18 cellular contexts compared by ENCODE assay signal in genomic region chr12:42732908-42733411, GRCh38.
"Had no signal": no experiment of that assay in that cellular context is flagged by ENCODE, and none has a peak within 500 bp of the region (broad histone marks: within the 10 kb centered on the region; RNA-seq: fewer than 3 reads in every experiment).

No MANE protein-coding gene starts in this region.

- H3K36me3 Mint-ChIP-seq: activated naive CD4-positive, alpha-beta T cell treated with anti-CD3 and anti-CD28 coated beads, Interleukin-2, amount 50 U/mL, for 72 hours; naive thymus-derived CD4-positive, alpha-beta T cell had no signal

- H3K27me3 Mint-ChIP-seq: activated B cell treated with CpG ODN at 0.5 μM for 24 hours; activated CD4-positive, alpha-beta T cell treated with anti-CD3 and anti-CD28 coated beads for 36 hours; activated T-cell treated with anti-CD3 and anti-CD28 coated beads, Interleukin-2, amount 50 U/mL, for 24 hours; activated T-helper 17 cell treated with anti-CD3 and anti-CD28 coated beads, Interleukin-2, amount 50 U/mL, for 72 hours; progenitor cell of endocrine pancreas; T-helper 17 cell had no signal

- H3K4me1 Mint-ChIP-seq: activated B cell treated with CpG ODN at 0.5 μM for 24 hours; activated CD4-positive, alpha-beta T cell treated with anti-CD3 and anti-CD28 coated beads for 36 hours; activated T-helper 17 cell treated with anti-CD3 and anti-CD28 coated beads, Interleukin-2, amount 50 U/mL, for 72 hours; naive thymus-derived CD4-positive, alpha-beta T cell; T-helper 17 cell had no signal

- H3K27ac Mint-ChIP-seq: activated B cell treated with CpG ODN at 0.5 μM for 24 hours; activated CD4-positive, alpha-beta T cell treated with anti-CD3 and anti-CD28 coated beads for 36 hours; activated naive CD4-positive, alpha-beta T cell treated with anti-CD3 and anti-CD28 coated beads, Interleukin-2, amount 50 U/mL, for 72 hours; activated T-cell treated with anti-CD3 and anti-CD28 coated beads, Interleukin-2, amount 50 U/mL, for 24 hours; activated T-helper 17 cell treated with anti-CD3 and anti-CD28 coated beads, Interleukin-2, amount 50 U/mL, for 72 hours; naive thymus-derived CD4-positive, alpha-beta T cell; progenitor cell of endocrine pancreas; T-helper 17 cell had no signal

- DNase-seq: activated B cell treated with CpG ODN at 0.5 μM for 24 hours; activated CD4-positive, alpha-beta T cell treated with anti-CD3 and anti-CD28 coated beads for 36 hours; activated CD4-positive, alpha-beta T cell treated with anti-CD3 and anti-CD28 coated beads, Interleukin-2, amount 50 U/mL, for 4 hours; activated CD8-positive, alpha-beta memory T cell treated with anti-CD3 and anti-CD28 coated beads for 24 hours; activated CD8-positive, alpha-beta memory T cell treated with anti-CD3 and anti-CD28 coated beads, Interleukin-2, amount 50 U/mL, for 4 hours; activated T-cell treated with anti-CD3 and anti-CD28 coated beads, Interleukin-2, amount 50 U/mL, for 24 hours; colonic mucosa; dorsolateral prefrontal cortex; heart right ventricle; lower lobe of right lung; naive thymus-derived CD4-positive, alpha-beta T cell; stimulated activated CD4-positive, alpha-beta T cell treated with anti-CD3 and anti-CD28 coated beads, Interleukin-4, amount 100 ng/mL, for 24 hours; stimulated activated naive CD8-positive, alpha-beta T cell treated with anti-CD3 and anti-CD28 coated beads, Interleukin-15, Interleukin-2, amounts not matched to agents 100 U/mL and 50 U/mL, for 24 hours; T-helper 17 cell; upper lobe of right lung had no signal

- H3K4me3 ChIP-seq: colonic mucosa, dorsolateral prefrontal cortex, heart right ventricle, lower lobe of right lung, upper lobe of right lung had no signal

- H3K4me3 Mint-ChIP-seq: activated B cell treated with CpG ODN at 0.5 μM for 24 hours; activated CD4-positive, alpha-beta T cell treated with anti-CD3 and anti-CD28 coated beads for 36 hours; activated T-cell treated with anti-CD3 and anti-CD28 coated beads, Interleukin-2, amount 50 U/mL, for 24 hours; activated T-helper 17 cell treated with anti-CD3 and anti-CD28 coated beads, Interleukin-2, amount 50 U/mL, for 72 hours; naive thymus-derived CD4-positive, alpha-beta T cell; T-helper 17 cell had no signal

- H3K9me3 Mint-ChIP-seq: activated B cell treated with CpG ODN at 0.5 μM for 24 hours; activated T-cell treated with anti-CD3 and anti-CD28 coated beads, Interleukin-2, amount 50 U/mL, for 24 hours; activated T-helper 17 cell treated with anti-CD3 and anti-CD28 coated beads, Interleukin-2, amount 50 U/mL, for 72 hours had no signal
